In the genomic region with DNA sequence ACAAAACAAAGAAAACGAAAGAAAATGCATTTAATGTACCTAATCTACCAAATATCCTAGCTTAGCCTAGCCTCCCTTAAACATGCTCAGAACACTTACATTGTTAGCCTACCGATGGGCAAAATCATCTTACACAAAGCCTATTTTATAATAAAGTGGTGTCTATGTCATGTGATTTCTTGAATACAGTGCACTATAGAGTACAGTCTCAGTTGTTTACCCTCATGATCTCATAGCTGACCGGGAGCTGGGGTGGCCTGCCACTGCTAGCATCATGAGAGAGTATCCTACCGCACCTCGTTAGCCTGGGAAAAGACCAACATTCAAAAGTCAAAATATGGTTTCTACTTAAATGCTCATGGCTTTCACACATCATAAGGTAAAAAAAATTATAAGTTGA, we compare ENCODE assay signal across 28 cellular contexts.
"Had no signal": no experiment of that assay in that cellular context is flagged by ENCODE, and none has a peak within 500 bp of the region (broad histone marks: within the 10 kb centered on the region; RNA-seq: fewer than 3 reads in every experiment).

No MANE protein-coding gene starts in this region.

- H3K27me3 Mint-ChIP-seq: activated CD4-positive, alpha-beta T cell treated with anti-CD3 and anti-CD28 coated beads, Interleukin-2, amount 10 ng/mL, durations not matched to agents 24 days and 14 days; activated naive CD4-positive, alpha-beta T cell treated with anti-CD3 and anti-CD28 coated beads, Interleukin-2, amount 50 U/mL, for 24 hours; activated T-cell treated with anti-CD3 and anti-CD28 coated beads, Interleukin-2, amount 50 U/mL, for 24 hours; central memory CD8-positive, alpha-beta T cell had no signal

- H3K9me3 Mint-ChIP-seq: activated naive CD4-positive, alpha-beta T cell treated with anti-CD3 and anti-CD28 coated beads, Interleukin-2, amount 50 U/mL, for 24 hours; activated T-helper 2 cell treated with anti-CD3 and anti-CD28 coated beads, Interferon-gamma antibody, Interleukin-2, Interleukin-4, amounts not matched to agents 10 μg/mL and 5 μg/mL and 100 μg/mL, durations not matched to agents 14 hours and 24 hours and 36 hours had no signal

- DNase-seq: activated CD4-positive, alpha-beta T cell treated with anti-CD3 and anti-CD28 coated beads, Interleukin-2, amount 10 ng/mL, durations not matched to agents 24 days and 14 days; activated CD4-positive, alpha-beta T cell treated with anti-CD3 and anti-CD28 coated beads, Interleukin-2, amount 50 U/mL, for 4 hours; activated CD8-positive, alpha-beta T cell treated with anti-CD3 and anti-CD28 coated beads, Interleukin-2, amount 10 ng/mL, durations not matched to agents 7 days and 5 days; activated gamma-delta T cell; activated naive CD4-positive, alpha-beta T cell treated with Interleukin-2 at 50 U/mL for 16 hours; activated naive CD8-positive, alpha-beta T cell treated with anti-CD3 and anti-CD28 coated beads, Interleukin-2, amount 10 ng/mL, durations not matched to agents 7 days and 5 days; activated T-cell treated with anti-CD3 and anti-CD28 coated beads, Interleukin-2, amount 50 U/mL, for 24 hours; amygdala; Kasumi-1; MG63; NCI-H1048; NCI-H1436 treated with DMSO at 0.1 percent for 48 hours; NCI-H1694 treated with DMSO at 0.1 percent for 48 hours; NCI-H2029; NCI-H345; NCI-H524 treated with DMSO at 0.1 percent for 48 hours; PC-3; Peyer's patch; RPMI8226; SHP77 treated with DMSO at 0.1 percent for 48 hours; SW 1271; T-helper 1 cell; T-helper 2 cell; T-helper 9 cell; WERI-Rb-1 had no signal

- H3K27ac Mint-ChIP-seq: activated CD4-positive, alpha-beta T cell treated with anti-CD3 and anti-CD28 coated beads, Interleukin-2, amount 10 ng/mL, durations not matched to agents 24 days and 14 days; activated CD8-positive, alpha-beta T cell treated with anti-CD3 and anti-CD28 coated beads, Interleukin-2, amount 10 ng/mL, durations not matched to agents 7 days and 5 days; activated naive CD4-positive, alpha-beta T cell treated with anti-CD3 and anti-CD28 coated beads, Interleukin-2, amount 50 U/mL, for 24 hours; activated naive CD8-positive, alpha-beta T cell treated with anti-CD3 and anti-CD28 coated beads, Interleukin-2, amount 10 ng/mL, durations not matched to agents 7 days and 5 days; activated T-cell treated with anti-CD3 and anti-CD28 coated beads, Interleukin-2, amount 50 U/mL, for 24 hours; activated T-helper 2 cell treated with anti-CD3 and anti-CD28 coated beads, Interferon-gamma antibody, Interleukin-2, Interleukin-4, amounts not matched to agents 10 μg/mL and 5 μg/mL and 100 μg/mL, durations not matched to agents 14 hours and 24 hours and 36 hours had no signal

- H3K4me3 Mint-ChIP-seq: activated CD4-positive, alpha-beta T cell treated with anti-CD3 and anti-CD28 coated beads, Interleukin-2, amount 10 ng/mL, durations not matched to agents 24 days and 14 days; activated CD8-positive, alpha-beta T cell treated with anti-CD3 and anti-CD28 coated beads, Interleukin-2, amount 10 ng/mL, durations not matched to agents 7 days and 5 days; activated naive CD4-positive, alpha-beta T cell treated with anti-CD3 and anti-CD28 coated beads, Interleukin-2, amount 50 U/mL, for 24 hours; activated naive CD8-positive, alpha-beta T cell treated with anti-CD3 and anti-CD28 coated beads, Interleukin-2, amount 10 ng/mL, durations not matched to agents 7 days and 5 days; activated T-cell treated with anti-CD3 and anti-CD28 coated beads, Interleukin-2, amount 50 U/mL, for 24 hours; central memory CD8-positive, alpha-beta T cell had no signal

- ATAC-seq: activated CD8-positive, alpha-beta T cell treated with anti-CD3 and anti-CD28 coated beads, Interleukin-2, amount 10 ng/mL, durations not matched to agents 7 days and 5 days; PC-3 had no signal
